ENCODE assay signal across 27 cellular contexts in the genomic region with DNA sequence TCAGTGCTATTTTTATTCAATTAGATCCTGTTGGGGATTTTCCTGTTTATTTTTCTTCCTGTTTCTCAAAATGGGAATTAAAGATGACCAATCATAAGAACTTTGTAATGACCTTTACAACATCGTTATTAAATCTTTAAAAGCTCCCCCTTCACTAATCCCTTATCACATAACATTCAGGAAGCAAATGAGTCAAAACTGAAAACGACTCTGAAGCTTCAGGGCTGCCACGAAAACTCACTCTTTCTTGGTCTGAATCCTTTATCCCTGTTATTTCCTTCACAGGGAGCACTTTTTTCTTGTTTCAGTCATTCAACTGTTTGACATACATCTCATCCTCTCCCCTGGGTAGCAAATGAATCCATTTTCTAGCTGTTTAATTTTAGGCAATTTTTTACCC.
DNase-seq lines count a peak whose midpoint lies in the region; ATAC-seq, FAIRE-seq and TF ChIP-seq lines count a peak whose summit lies in the region.
"Had no signal": no experiment of that assay in that cellular context is flagged by ENCODE, and none has a peak within 500 bp of the region (broad histone marks: within the 10 kb centered on the region; RNA-seq: fewer than 3 reads in every experiment).

No MANE protein-coding gene starts in this region.

- H3K27ac Mint-ChIP-seq in natural killer cell = no peak overlapping the region
- H3K27ac Mint-ChIP-seq: CD8-positive, alpha-beta T cell had no signal

- H3K9me3 ChIP-seq in GM23248 (ENCODE audit: low read depth) (no peaks in the 10 kb centered on the region), GM12878 (replicated peaks; ENCODE audit: control insufficient read depth, insufficient read depth, low read length) (no peaks in the 10 kb centered on the region), osteoblast (ENCODE audit: low read depth, low read length) (no peaks in the 10 kb centered on the region)
- H3K9me3 ChIP-seq: Caco-2, SJCRH30 had no signal

- no peaks in the 10 kb centered on the region for H3K36me3 ChIP-seq in GM23248 (ENCODE audit: low read depth)
- H3K36me3 ChIP-seq in GM12878 (ENCODE audit: control insufficient read depth in 2 of 2, insufficient read depth in 2 of 2, low read length in 1 of 2) = no peaks in the 10 kb centered on the region
- H3K36me3 ChIP-seq in osteoblast (ENCODE audit: insufficient read depth, low read length) = no peaks in the 10 kb centered on the region
- H3K36me3 ChIP-seq: SJCRH30 had no signal

- no TSS peak for BruUV-seq in GM12878 (replicated peaks; lab: Mats Ljungman, UMichigan)

- DNase-seq in CD1c-positive myeloid dendritic cell (ENCODE audit: extremely low spot score) (peak; percentile 5), GM23248 (no peak), GM12878 (ENCODE audit: low read depth, low spot score) (no peak), osteoblast (ENCODE audit: insufficient read length, low spot score, missing footprints) (no peak), NCI-H1417 (lab: John Stamatoyannopoulos, UW) (no peak), NCI-H748 treated with DMSO at 0.1 percent for 48 hours (lab: John Stamatoyannopoulos, UW) (no peak), natural killer cell (no peak)
- DNase-seq in stimulated activated CD4-positive, alpha-beta T cell treated with anti-CD3 and anti-CD28 coated beads, Interleukin-4, amount 100 ng/mL, for 1 hour = no peak
- DNase-seq: C1 segment of cervical spinal cord; Caco-2; CD8-positive, alpha-beta T cell; GDM1; GOT3; NCI-H1092 treated with DMSO at 0.1 percent for 48 hours; NCI-H1436 treated with DMSO at 0.1 percent for 48 hours; NCI-H187 treated with DMSO at 0.1 percent for 48 hours; NCI-H2171 treated with DMSO at 0.1 percent for 48 hours; NCI-H345; NCI-H510A treated with DMSO at 0.1 percent for 48 hours; NK-92 treated with Interleukin-12 subunit alpha and Interleukin-12 subunit beta, amount 100 ng/mL, for 24 hours; PC-3; SJCRH30 had no signal

- POLR2A ChIA-PET in GM12878 (lab: Charles Lee) = interaction anchor here (0.7 kb wide), 1 partner anchor 43 kb away, joined by 5 read pairs; no protein-coding TSS in a partner anchor

- no peak overlapping the region for H3K4me3 ChIP-seq in GM23248
- no peak overlapping the region for H3K4me3 ChIP-seq in GM12878
- H3K4me3 ChIP-seq in osteoblast (ENCODE audit: insufficient read depth, low read length) = no peak overlapping the region
- H3K4me3 ChIP-seq: SJCRH30 had no signal

- H3K4me3 Mint-ChIP-seq in natural killer cell = no peak overlapping the region
- H3K4me3 Mint-ChIP-seq: CD8-positive, alpha-beta T cell had no signal

- no peaks in the 10 kb centered on the region for H3K36me3 Mint-ChIP-seq in natural killer cell
- H3K36me3 Mint-ChIP-seq: CD8-positive, alpha-beta T cell had no signal

- no peak for TF ChIP-seq POLR2A in GM12878 (IDR thresholded peaks at IDR 0.05; ENCODE audit: low read depth, low read length)

- ATAC-seq in GM12878 (no peak; the same call in 2 of the 3 replicates), natural killer cell (no peak)
- ATAC-seq: CD8-positive, alpha-beta T cell; HCT116; HepG2; PC-3; Right ventricle myocardium inferior; SK-N-SH treated with all-trans-retinoic acid at 6 μM for 48 hours had no signal

- H3K27me3 ChIP-seq in GM23248 (replicated peaks; ENCODE audit: insufficient read depth) = no peaks in the 10 kb centered on the region
- no peaks in the 10 kb centered on the region; a peak in 1 of 4 replicates for H3K27me3 ChIP-seq in GM12878 (replicated peaks in 1 of 2; ENCODE audit: control insufficient read depth in 2 of 2, insufficient read depth in 2 of 2, low read length in 1 of 2)
- no peaks in the 10 kb centered on the region for H3K27me3 ChIP-seq in osteoblast (ENCODE audit: insufficient read depth, low read length)
- H3K27me3 ChIP-seq: SJCRH30 had no signal

- H3K4me1 ChIP-seq in GM23248 (ENCODE audit: insufficient read depth) (no peaks in the 10 kb centered on the region), GM12878 (ENCODE audit: control insufficient read depth, insufficient read depth, low read length) (no peaks in the 10 kb centered on the region), osteoblast (ENCODE audit: insufficient read depth, low read length) (no peaks in the 10 kb centered on the region)
- H3K4me1 ChIP-seq: Caco-2 had no signal

- RAD21 ChIA-PET in GM12878 (lab: Charles Lee; ENCODE audit: unreplicated experiment) = no interaction called here

- H3F3A ChIP-seq in GM23248 (ENCODE audit: insufficient read depth) = no peaks in the 10 kb centered on the region

- TF ChIP-seq RAD21 in GM12878 (IDR thresholded peaks at IDR 0.05; ENCODE audit: insufficient read depth, low read depth, low read length) = no peak

- peaks cover 0 to 2% of the 10 kb centered on the region in 2 donors for H3K27me3 Mint-ChIP-seq in natural killer cell (ENCODE audit: low read depth in 2 of 2)

- H3K27ac ChIP-seq in GM23248 (no peak overlapping the region), GM12878 (ENCODE audit: control insufficient read depth, insufficient read depth) (no peak overlapping the region), osteoblast (ENCODE audit: low read depth, low read length) (no peak overlapping the region)
- H3K27ac ChIP-seq: SJCRH30 had no signal

- H3K4me1 Mint-ChIP-seq in natural killer cell = no peaks in the 10 kb centered on the region

- WGBS in GM23248 (ENCODE audit: low coverage in 1 of 2, low lambda C conversion rate in 2 of 2, missing lambda C conversion rate in 2 of 2), 2 experiments = 46 to 57% methylated on average over 3 of the region's 3 CpGs
- WGBS in GM12878 (ENCODE audit: insufficient coverage, insufficient replicate concordance, low lambda C conversion rate, missing lambda C conversion rate) = 6% methylated on average over 3 of the region's 3 CpGs

- peaks cover 9 to 14% of the 10 kb centered on the region in 2 donors for H3K9me3 Mint-ChIP-seq in natural killer cell
- H3K9me3 Mint-ChIP-seq: CD8-positive, alpha-beta T cell had no signal

- peak; percentile 56 for FAIRE-seq in GM12878 (lab: Jason Lieb, UNC)
- FAIRE-seq: A204.1, HepG2 had no signal

- H2AFZ ChIP-seq in GM23248 (0 out of 2 replicates have a peak overlapping the region, but pooled peaks have one; percentile 38), GM12878 (ENCODE audit: control insufficient read depth, low read depth, low read length) (no peak overlapping the region), osteoblast (ENCODE audit: low read length) (peak overlapping the region; percentile 0)

- TF ChIP-seq EP300 in GM12878 (IDR thresholded peaks at IDR 0.05; ENCODE audit: borderline replicate concordance in 1 of 2, control insufficient read depth in 1 of 2, low read depth in 2 of 2, low read length in 2 of 2) = no peak

- CTCF ChIA-PET in GM12878 (lab: Yijun Ruan, JAX) = interaction anchor here (0.7 to 1.2 kb wide), 3 partner anchors 80 to 388 kb away, joined by 3 to 4 read pairs (median 3); no protein-coding TSS in a partner anchor

- TF ChIP-seq CTCF in GM12878 (IDR thresholded peaks at IDR 0.05 in 2 of 3, conservative IDR thresholded peaks at IDR 0.05 in 1 of 3; ENCODE audit: control insufficient read depth in 2 of 3, extremely low read depth in 1 of 3, insufficient read depth in 1 of 3, low read depth in 3 of 3, low read length in 3 of 3) = no peak
- TF ChIP-seq CTCF in osteoblast (IDR thresholded peaks at IDR 0.05; ENCODE audit: extremely low read depth, low read depth, low read length) = no peak
- TF ChIP-seq CTCF in natural killer cell (IDR thresholded peaks at IDR 0.05) = no peak

- SMC1A ChIA-PET in GM12878 (lab: Charles Lee; ENCODE audit: uncharacterized antibody, unreplicated experiment) = interaction anchor here (1.0 to 1.3 kb wide), 4 partner anchors 13 to 174 kb away, joined by 3 read pairs; no protein-coding TSS in a partner anchor

- no peak overlapping the region for H3K9ac ChIP-seq in GM23248
- no peak overlapping the region for H3K9ac ChIP-seq in GM12878 (ENCODE audit: control insufficient read depth, insufficient read depth, low read length)

- H3K79me2 ChIP-seq in GM23248 (ENCODE audit: insufficient read depth) (no peaks in the 10 kb centered on the region), GM12878 (ENCODE audit: control insufficient read depth, insufficient read depth, low read length) (no peaks in the 10 kb centered on the region), osteoblast (ENCODE audit: insufficient read depth, low read length) (no peaks in the 10 kb centered on the region)

- intact Hi-C loops in GM12878 (cut with micrococcal nuclease; ENCODE audit: unreplicated experiment) (no loop called here), natural killer cell (cut with micrococcal nuclease) (no loop called here)

- H3K9me2 ChIP-seq in GM23248 (ENCODE audit: insufficient read depth) = no peaks in the 10 kb centered on the region

- in situ Hi-C loops in GM23248 (cut with MboI) = no loop called here
- in situ Hi-C loops in GM12878 (cut with MboI) = no loop called here

- H3K4me2 ChIP-seq in GM23248 (ENCODE audit: unreplicated experiment) (no peak overlapping the region), GM12878 (ENCODE audit: control insufficient read depth, insufficient read depth) (no peak overlapping the region), osteoblast (ENCODE audit: insufficient read depth, low read length) (no peak overlapping the region)

- no peaks in the 10 kb centered on the region for H4K20me1 ChIP-seq in GM23248 (ENCODE audit: insufficient read depth)
- no peaks in the 10 kb centered on the region for H4K20me1 ChIP-seq in GM12878 (ENCODE audit: control insufficient read depth, insufficient read depth)
- no peaks in the 10 kb centered on the region for H4K20me1 ChIP-seq in osteoblast (ENCODE audit: insufficient read depth, low read length)

TF ChIP-seq in GM12878, 131 proteins besides CTCF, POLR2A, EP300 and RAD21:
- no peak for TF ChIP-seq BRCA1 (IDR thresholded peaks at IDR 0.05; ENCODE audit: low read depth, low read length)
- no peak for TF ChIP-seq ASH2L (IDR thresholded peaks at IDR 0.05; ENCODE audit: borderline replicate concordance, low read depth)
- TF ChIP-seq JUNB (IDR thresholded peaks at IDR 0.05) = peak; percentile 38; the same call in 1 of the 2 replicates
